11 cellular contexts compared by ENCODE assay signal in genomic region chr13:45219938-45220375, GRCh38. TPM values are rescaled to one million over a fixed set of nuclear protein-coding genes. Genes with fewer than 3 reads are reported as not detected.
DNase-seq lines count a peak whose midpoint lies in the region; ATAC-seq, FAIRE-seq and TF ChIP-seq lines count a peak whose summit lies in the region.
"Had no signal": no experiment of that assay in that cellular context is flagged by ENCODE, and none has a peak within 500 bp of the region (broad histone marks: within the 10 kb centered on the region; RNA-seq: fewer than 3 reads in every experiment).

No MANE protein-coding gene starts in this region.

- peak overlapping the region; percentile 66 for H3K4me2 ChIP-seq in osteoblast (ENCODE audit: insufficient read depth, low read length)

- H4K20me1 ChIP-seq in osteoblast (ENCODE audit: insufficient read depth, low read length), result no peaks in the 10 kb centered on the region

- ATAC-seq in stimulated activated naive CD8-positive, alpha-beta T cell treated with anti-CD3 and anti-CD28 coated beads, Interleukin-15, amount 100 ng/mL, for 72 hours, result no peak
- no peak for ATAC-seq in HG02763 (IDR thresholded peaks at IDR 0.05; ENCODE audit: unreplicated experiment)

- TF ChIP-seq CTCF in osteoblast (IDR thresholded peaks at IDR 0.05; ENCODE audit: extremely low read depth, low read depth, low read length), result no peak

- H3K4me1 Mint-ChIP-seq in stimulated activated naive CD8-positive, alpha-beta T cell treated with anti-CD3 and anti-CD28 coated beads, Interleukin-15, amount 100 ng/mL, for 72 hours, result peaks cover 22% of the 10 kb centered on the region

- H3K27me3 ChIP-seq in osteoblast (ENCODE audit: insufficient read depth, low read length), result no peaks in the 10 kb centered on the region

- no peak overlapping the region for H3K4me3 ChIP-seq in osteoblast (ENCODE audit: insufficient read depth, low read length)

- no peak overlapping the region for H3K27ac Mint-ChIP-seq in stimulated activated naive CD8-positive, alpha-beta T cell treated with anti-CD3 and anti-CD28 coated beads, Interleukin-15, amount 100 ng/mL, for 72 hours

- H3K27me3 Mint-ChIP-seq in stimulated activated naive CD8-positive, alpha-beta T cell treated with anti-CD3 and anti-CD28 coated beads, Interleukin-15, amount 100 ng/mL, for 72 hours, result no peaks in the 10 kb centered on the region

- TF ChIP-seq POLR2A in GM12891 (IDR thresholded peaks at IDR 0.05; ENCODE audit: low read depth, low read length), result no peak

- no peaks in the 10 kb centered on the region for H3K9me3 Mint-ChIP-seq in stimulated activated naive CD8-positive, alpha-beta T cell treated with anti-CD3 and anti-CD28 coated beads, Interleukin-15, amount 100 ng/mL, for 72 hours

- peaks cover 32% of the 10 kb centered on the region for H3K4me1 ChIP-seq in osteoblast (ENCODE audit: insufficient read depth, low read length)
- H3K4me1 ChIP-seq: parathyroid adenoma had no signal

- H3K9me3 ChIP-seq in osteoblast (ENCODE audit: low read depth, low read length), result no peaks in the 10 kb centered on the region

- no peak for DNase-seq in GM12891 (ENCODE audit: insufficient read length, low spot score)
- DNase-seq in NOMO-1 (lab: John Stamatoyannopoulos, UW; ENCODE audit: unreplicated experiment in 2 of 2), result peak; percentile 51 to 86
- DNase-seq in dedifferentiated amniotic fluid mesenchymal stem cell (ENCODE audit: extremely low spot score), result peak; percentile 40
- DNase-seq in osteoblast (ENCODE audit: insufficient read length, low spot score, missing footprints), result no peak
- no peak for DNase-seq in HK-2 (ENCODE audit: unreplicated experiment)
- DNase-seq in G401 (ENCODE audit: low spot score), result no peak
- DNase-seq in stimulated activated naive CD8-positive, alpha-beta T cell treated with anti-CD3 and anti-CD28 coated beads, Interleukin-15, amount 100 ng/mL, for 72 hours, result no peak
- DNase-seq: T-helper 1 cell had no signal

- H3K27ac ChIP-seq in osteoblast (ENCODE audit: low read depth, low read length), result peak overlapping the region; percentile 70
- H3K27ac ChIP-seq: parathyroid adenoma had no signal

- no peak overlapping the region for H2AFZ ChIP-seq in osteoblast (ENCODE audit: low read length)
- H2AFZ ChIP-seq: parathyroid adenoma had no signal

- H3K36me3 ChIP-seq in osteoblast (ENCODE audit: insufficient read depth, low read length), result no peaks in the 10 kb centered on the region

- peak; percentile 78 for FAIRE-seq in GM12891 (lab: Jason Lieb, UNC)
- FAIRE-seq: frontal cortex had no signal

- peaks cover 29% of the 10 kb centered on the region for H3K79me2 ChIP-seq in osteoblast (ENCODE audit: insufficient read depth, low read length)
- H3K79me2 ChIP-seq: parathyroid adenoma had no signal

- in situ Hi-C loops in G401 (cut with HindIII; ENCODE audit: low sequenced_read_pairs), result no loop called here

- no peak overlapping the region for H3K4me3 Mint-ChIP-seq in stimulated activated naive CD8-positive, alpha-beta T cell treated with anti-CD3 and anti-CD28 coated beads, Interleukin-15, amount 100 ng/mL, for 72 hours

TF ChIP-seq in GM12891, 5 proteins besides CTCF, POLR2A, EP300 and RAD21:
- no peak for TF ChIP-seq POLR2AphosphoS5 (IDR thresholded peaks at IDR 0.05; ENCODE audit: low read depth, low read length)
- TF ChIP-seq POU2F2 (IDR thresholded peaks at IDR 0.05; ENCODE audit: low read depth, low read length), result no peak
- no peak for TF ChIP-seq PAX5 (IDR thresholded peaks at IDR 0.05; ENCODE audit: insufficient read depth, low read length, severe bottlenecking)
- TF ChIP-seq TAF1 (IDR thresholded peaks at IDR 0.05; ENCODE audit: low read depth, low read length), result no peak
- no peak for TF ChIP-seq SPI1 (IDR thresholded peaks at IDR 0.05; ENCODE audit: low read depth, low read length)

RNA-seq across cellular contexts. Expression of gene KCTD4, which starts 19.1 kb away (rescaled TPM):
- polyA plus RNA-seq in GM12891 (2012; ENCODE audit: low read depth, missing spikeins), result not detected
- total RNA-seq in osteoblast, result under 0.01 TPM in 2 replicates
- not detected in 2 replicates for total RNA-seq in G401 (2014; rRNA removed; shearing (Covaris generic))

Comparison
In these comparisons a context has a peak if more than half of its experiments do, and no peak if none do; other contexts are left out.
1. DNase-seq: peak in NOMO-1 (2 of 2) and dedifferentiated amniotic fluid mesenchymal stem cell (single experiment); none in GM12891 (single experiment), osteoblast (single experiment), HK-2 (single experiment), G401 (single experiment) and stimulated activated naive CD8-positive, alpha-beta T cell treated with anti-CD3 and anti-CD28 coated beads, Interleukin-15, amount 100 ng/mL, for 72 hours (0 of 2).